In the genomic region with DNA sequence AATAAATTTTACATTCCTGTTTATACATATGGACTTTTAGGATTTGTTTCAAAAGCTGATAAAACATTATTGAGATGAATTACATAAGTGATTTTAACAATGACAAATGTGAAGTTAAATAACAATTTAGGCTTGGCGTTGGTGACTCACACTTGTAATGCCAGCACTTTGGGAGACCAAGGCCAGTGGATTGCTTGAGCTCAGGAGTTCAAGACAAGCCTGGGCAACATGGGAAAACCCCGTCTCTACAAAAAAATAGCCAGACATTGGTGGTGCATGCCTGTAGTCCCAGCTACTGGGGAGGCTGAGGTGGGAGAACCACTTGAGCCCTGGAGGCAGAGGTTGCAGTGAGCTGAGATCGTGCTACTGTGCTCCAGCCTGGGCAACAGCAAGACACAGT, we compare ENCODE assay signal across 1 cellular context.
TF ChIP-seq lines count a peak whose summit lies in the region.

No MANE protein-coding gene starts in this region.

TF ChIP-seq in HepG2, 621 proteins besides CTCF, POLR2A, EP300 and RAD21:
- TF ChIP-seq SAFB2 (CRISPR knock-in tag; IDR thresholded peaks at IDR 0.05; ENCODE audit: borderline replicate concordance, low read depth), result no peak
- no peak for TF ChIP-seq ZNF737 (CRISPR knock-in tag; IDR thresholded peaks at IDR 0.05; ENCODE audit: borderline replicate concordance)
- TF ChIP-seq PHF20 (CRISPR knock-in tag; IDR thresholded peaks at IDR 0.05), result no peak
- no peak for TF ChIP-seq ZNF724P (CRISPR knock-in tag; IDR thresholded peaks at IDR 0.05; ENCODE audit: borderline replicate concordance)
- TF ChIP-seq, protein P1, sequence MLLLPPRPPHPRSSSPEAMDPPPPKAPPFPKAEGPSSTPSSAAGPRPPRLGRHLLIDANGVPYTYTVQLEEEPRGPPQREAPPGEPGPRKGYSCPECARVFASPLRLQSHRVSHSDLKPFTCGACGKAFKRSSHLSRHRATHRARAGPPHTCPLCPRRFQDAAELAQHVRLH (CRISPR knock-in tag; IDR thresholded peaks at IDR 0.05; ENCODE audit: borderline replicate concordance, low read depth), result no peak
- TF ChIP-seq ZNF17 (CRISPR knock-in tag; IDR thresholded peaks at IDR 0.05), result no peak
- TF ChIP-seq, protein P2, sequence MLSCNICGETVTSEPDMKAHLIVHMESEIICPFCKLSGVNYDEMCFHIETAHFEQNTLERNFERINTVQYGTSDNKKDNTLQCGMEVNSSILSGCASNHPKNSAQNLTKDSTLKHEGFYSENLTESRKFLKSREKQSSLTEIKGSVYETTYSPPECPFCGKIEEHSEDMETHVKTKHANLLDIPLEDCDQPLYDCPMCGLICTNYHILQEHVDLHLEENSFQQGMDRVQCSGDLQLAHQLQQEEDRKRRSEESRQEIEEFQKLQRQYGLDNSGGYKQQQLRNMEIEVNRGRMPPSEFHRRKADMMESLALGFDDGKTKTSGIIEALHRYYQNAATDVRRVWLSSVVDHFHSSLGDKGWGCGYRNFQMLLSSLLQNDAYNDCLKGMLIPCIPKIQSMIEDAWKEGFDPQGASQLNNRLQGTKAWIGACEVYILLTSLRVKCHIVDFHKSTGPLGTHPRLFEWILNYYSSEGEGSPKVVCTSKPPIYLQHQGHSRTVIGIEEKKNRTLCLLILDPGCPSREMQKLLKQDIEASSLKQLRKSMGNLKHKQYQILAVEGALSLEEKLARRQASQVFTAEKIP (CRISPR knock-in tag; IDR thresholded peaks at IDR 0.05; ENCODE audit: borderline replicate concordance), result no peak
